25 cellular contexts compared by ENCODE assay signal in the genomic region with DNA sequence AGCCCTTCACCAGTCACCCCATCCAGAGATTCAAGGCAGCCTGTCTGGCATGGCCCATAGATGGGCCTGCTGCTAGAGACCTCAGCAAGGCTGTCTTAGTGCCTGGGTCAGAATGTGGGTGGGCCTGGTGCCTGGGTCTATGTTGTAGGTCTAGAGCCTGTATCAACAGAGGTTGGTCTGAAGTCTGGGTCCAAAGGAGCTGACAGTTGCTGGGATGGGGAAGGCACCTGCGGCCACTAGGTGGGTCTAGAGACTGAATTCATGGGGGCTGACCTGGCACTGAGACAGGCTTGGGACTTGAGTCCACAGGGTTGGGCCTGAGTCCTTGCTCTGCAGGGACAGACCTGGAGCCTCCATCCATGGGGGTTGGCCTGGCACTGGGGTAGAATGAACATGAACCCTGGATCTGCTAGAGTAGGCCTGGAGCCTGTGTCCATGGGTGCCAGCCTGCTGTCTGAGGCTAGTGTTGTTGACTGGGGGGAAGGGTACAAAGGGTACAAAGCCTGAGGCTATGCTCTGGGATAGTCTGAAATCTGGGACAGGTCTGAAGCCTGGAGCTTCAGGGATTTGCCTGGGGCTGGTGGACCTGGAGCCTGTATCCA.
DNase-seq lines count a peak whose midpoint lies in the region; ATAC-seq and TF ChIP-seq lines count a peak whose summit lies in the region.
"Had no signal": no experiment of that assay in that cellular context is flagged by ENCODE, and none has a peak within 500 bp of the region (broad histone marks: within the 10 kb centered on the region; RNA-seq: fewer than 3 reads in every experiment).

No MANE protein-coding gene starts in this region.

- no peak overlapping the region for H3K4me2 ChIP-seq in osteoblast (ENCODE audit: insufficient read depth, low read length)

- H3K36me3 ChIP-seq in iPS DF 6.9 (ENCODE audit: control insufficient read depth, insufficient read depth, low read length), result no peaks in the 10 kb centered on the region
- H3K36me3 ChIP-seq in osteoblast (ENCODE audit: insufficient read depth, low read length), result no peaks in the 10 kb centered on the region
- H3K36me3 ChIP-seq: MG63 had no signal

- H3K27ac ChIP-seq in iPS DF 6.9 (ENCODE audit: low read length) (no peak overlapping the region), osteoblast (ENCODE audit: low read depth, low read length) (no peak overlapping the region)
- H3K27ac ChIP-seq: HL-60 had no signal

- H3K27ac Mint-ChIP-seq in WTC11, result no peak overlapping the region
- H3K27ac Mint-ChIP-seq: CD8-positive, alpha-beta T cell had no signal

- peak; percentile 11 for DNase-seq in ELF-1 (ENCODE audit: low read depth, low spot score)
- peak; percentile 48 for DNase-seq in WTC11 (ENCODE audit: low spot score)
- peak; percentile 11 for DNase-seq in iPS DF 6.9 (ENCODE audit: low read depth, low spot score)
- peak; percentile 5 for DNase-seq in osteoblast (ENCODE audit: insufficient read length, low spot score, missing footprints)
- no peak for DNase-seq in NK-92 treated with Interleukin-12 subunit alpha and Interleukin-12 subunit beta, amount 100 ng/mL, for 24 hours (lab: John Stamatoyannopoulos, UW)
- DNase-seq in NCI-H446 (lab: John Stamatoyannopoulos, UW), result no peak
- no peak for DNase-seq in DMS114 treated with DMSO at 0.1 percent for 48 hours (lab: John Stamatoyannopoulos, UW; ENCODE audit: unreplicated experiment)
- DNase-seq in NCI-H2029 (lab: John Stamatoyannopoulos, UW), result no peak
- DNase-seq: AML-193; C1 segment of cervical spinal cord; CD8-positive, alpha-beta T cell; DMS153; GDM1; GOT3; MG63; NCI-H1092; NCI-H1436; NCI-H187 treated with DMSO at 0.1 percent for 48 hours; NCI-H226; NCI-H524; NCI-H774; Right ventricle myocardium superior had no signal

- H3K4me1 Mint-ChIP-seq in WTC11, result no peaks in the 10 kb centered on the region

- CTCF ChIA-PET in WTC11 (lab: Charles Lee), result interaction anchor here (0.6 to 1.8 kb wide), 6 partner anchors 9 to 295 kb away, joined by 3 to 5 read pairs (median 4); no protein-coding TSS in a partner anchor

- H3K27me3 Mint-ChIP-seq in WTC11 (ENCODE audit: low read depth), result no peaks in the 10 kb centered on the region

- H3K4me3 ChIP-seq in iPS DF 6.9 (ENCODE audit: low read length) (no peak overlapping the region), osteoblast (ENCODE audit: insufficient read depth, low read length) (no peak overlapping the region)
- H3K4me3 ChIP-seq: K562, MG63 had no signal

- H3K27me3 ChIP-seq in iPS DF 6.9 (ENCODE audit: control insufficient read depth, insufficient read depth, low read length) (no peaks in the 10 kb centered on the region), osteoblast (ENCODE audit: insufficient read depth, low read length) (no peaks in the 10 kb centered on the region)
- H3K27me3 ChIP-seq: MG63 had no signal

- no peaks in the 10 kb centered on the region for H3K79me2 ChIP-seq in osteoblast (ENCODE audit: insufficient read depth, low read length)

- H3K9me3 Mint-ChIP-seq in WTC11, result no peaks in the 10 kb centered on the region

- H3K36me3 Mint-ChIP-seq in WTC11, result no peaks in the 10 kb centered on the region
- H3K36me3 Mint-ChIP-seq: CD8-positive, alpha-beta T cell had no signal

- ATAC-seq in WTC11, result peak; percentile 98
- ATAC-seq: CD8-positive, alpha-beta T cell; HepG2; K562 had no signal

- H3K4me3 Mint-ChIP-seq in WTC11, result no peak overlapping the region
- H3K4me3 Mint-ChIP-seq: CD8-positive, alpha-beta T cell had no signal

- POLR2A ChIA-PET in WTC11 (lab: Charles Lee), result no interaction called here

- no peaks in the 10 kb centered on the region for H3K9me3 ChIP-seq in iPS DF 6.9 (ENCODE audit: control insufficient read depth, insufficient read depth, low read length)
- peaks cover 3% of the 10 kb centered on the region for H3K9me3 ChIP-seq in osteoblast (ENCODE audit: low read depth, low read length)
- H3K9me3 ChIP-seq: MG63 had no signal

- no CpG with 5 or more reads among the region's 1 CpG for WGBS in iPS DF 6.9 (ENCODE audit: insufficient coverage, insufficient read length)

- H3K4me1 ChIP-seq in iPS DF 6.9 (ENCODE audit: control insufficient read depth, insufficient read depth, low read length) (no peaks in the 10 kb centered on the region), osteoblast (ENCODE audit: insufficient read depth, low read length) (no peaks in the 10 kb centered on the region)

- H4K20me1 ChIP-seq in osteoblast (ENCODE audit: insufficient read depth, low read length), result no peaks in the 10 kb centered on the region

- H2AFZ ChIP-seq in osteoblast (ENCODE audit: low read length), result no peak overlapping the region

- TF ChIP-seq CTCF in WTC11 (IDR thresholded peaks at IDR 0.05) (no peak), osteoblast (IDR thresholded peaks at IDR 0.05; ENCODE audit: extremely low read depth, low read depth, low read length) (no peak)

TF ChIP-seq in WTC11, 78 proteins besides CTCF, POLR2A, EP300 and RAD21:
- TF ChIP-seq NR1H2 (CRISPR knock-in tag; IDR thresholded peaks at IDR 0.05), result no peak

Comparison
In these comparisons a context has a peak if more than half of its experiments do, and no peak if none do; other contexts are left out.
1. DNase-seq: peak in ELF-1 (single experiment), WTC11 (single experiment), iPS DF 6.9 (single experiment) and osteoblast (single experiment); none in NK-92 treated with Interleukin-12 subunit alpha and Interleukin-12 subunit beta, amount 100 ng/mL, for 24 hours (single experiment), NCI-H446 (0 of 2), DMS114 treated with DMSO at 0.1 percent for 48 hours (single experiment) and NCI-H2029 (single experiment).